In the genomic region with DNA sequence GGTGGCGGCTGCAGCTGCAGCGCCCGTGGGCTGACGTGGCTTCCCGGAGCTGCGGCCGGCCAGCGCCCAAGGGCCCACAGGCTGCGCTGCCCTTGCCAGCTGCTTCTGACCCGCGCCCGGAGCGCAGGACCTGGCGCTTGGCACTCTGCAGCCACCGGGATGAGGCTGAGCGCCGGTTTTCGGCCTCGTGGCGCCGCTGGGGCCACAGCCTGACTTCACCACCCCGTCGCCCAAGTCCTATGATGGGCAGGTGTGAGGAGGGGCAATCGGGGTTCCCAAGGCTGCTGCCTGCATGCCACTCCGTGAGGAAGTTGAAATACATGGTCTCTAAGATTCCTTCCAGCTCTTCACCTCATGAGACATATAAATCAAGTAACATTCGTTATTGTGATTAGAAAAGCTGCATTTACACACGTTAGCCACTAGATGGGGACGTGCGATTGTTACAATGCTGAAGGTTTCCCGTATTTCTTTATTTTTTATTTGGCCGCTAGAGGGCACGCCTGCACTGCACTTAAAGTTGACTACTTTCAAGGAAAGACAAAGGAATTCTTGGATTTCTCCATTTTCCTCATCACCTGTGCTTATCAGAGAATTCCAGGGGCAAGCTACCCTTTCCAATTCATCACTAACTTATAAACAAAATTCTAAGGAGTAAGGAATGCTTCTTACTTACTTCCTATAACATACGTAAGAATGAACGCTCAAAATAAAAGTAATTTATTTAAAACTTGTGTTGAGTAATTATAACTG, we compare ENCODE assay signal across 2 cellular contexts.
TF ChIP-seq lines count a peak whose summit lies in the region.

No MANE protein-coding gene starts in this region.

TF ChIP-seq in WTC11, 78 proteins besides CTCF, POLR2A, EP300 and RAD21 (continued from another document):
- TF ChIP-seq, protein P1, sequence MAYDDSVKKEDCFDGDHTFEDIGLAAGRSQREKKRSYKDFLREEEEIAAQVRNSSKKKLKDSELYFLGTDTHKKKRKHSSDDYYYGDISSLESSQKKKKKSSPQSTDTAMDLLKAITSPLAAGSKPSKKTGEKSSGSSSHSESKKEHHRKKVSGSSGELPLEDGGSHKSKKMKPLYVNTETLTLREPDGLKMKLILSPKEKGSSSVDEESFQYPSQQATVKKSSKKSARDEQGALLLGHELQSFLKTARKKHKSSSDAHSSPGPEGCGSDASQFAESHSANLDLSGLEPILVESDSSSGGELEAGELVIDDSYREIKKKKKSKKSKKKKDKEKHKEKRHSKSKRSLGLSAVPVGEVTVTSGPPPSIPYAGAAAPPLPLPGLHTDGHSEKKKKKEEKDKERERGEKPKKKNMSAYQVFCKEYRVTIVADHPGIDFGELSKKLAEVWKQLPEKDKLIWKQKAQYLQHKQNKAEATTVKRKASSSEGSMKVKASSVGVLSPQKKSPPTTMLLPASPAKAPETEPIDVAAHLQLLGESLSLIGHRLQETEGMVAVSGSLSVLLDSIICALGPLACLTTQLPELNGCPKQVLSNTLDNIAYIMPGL (CRISPR knock-in tag; IDR thresholded peaks at IDR 0.05): peak; percentile 10; the same call in 1 of the 2 replicates

TF ChIP-seq in neural cell, 6 proteins besides CTCF, POLR2A, EP300 and RAD21 (continued from another document):
- TF ChIP-seq, protein P2, sequence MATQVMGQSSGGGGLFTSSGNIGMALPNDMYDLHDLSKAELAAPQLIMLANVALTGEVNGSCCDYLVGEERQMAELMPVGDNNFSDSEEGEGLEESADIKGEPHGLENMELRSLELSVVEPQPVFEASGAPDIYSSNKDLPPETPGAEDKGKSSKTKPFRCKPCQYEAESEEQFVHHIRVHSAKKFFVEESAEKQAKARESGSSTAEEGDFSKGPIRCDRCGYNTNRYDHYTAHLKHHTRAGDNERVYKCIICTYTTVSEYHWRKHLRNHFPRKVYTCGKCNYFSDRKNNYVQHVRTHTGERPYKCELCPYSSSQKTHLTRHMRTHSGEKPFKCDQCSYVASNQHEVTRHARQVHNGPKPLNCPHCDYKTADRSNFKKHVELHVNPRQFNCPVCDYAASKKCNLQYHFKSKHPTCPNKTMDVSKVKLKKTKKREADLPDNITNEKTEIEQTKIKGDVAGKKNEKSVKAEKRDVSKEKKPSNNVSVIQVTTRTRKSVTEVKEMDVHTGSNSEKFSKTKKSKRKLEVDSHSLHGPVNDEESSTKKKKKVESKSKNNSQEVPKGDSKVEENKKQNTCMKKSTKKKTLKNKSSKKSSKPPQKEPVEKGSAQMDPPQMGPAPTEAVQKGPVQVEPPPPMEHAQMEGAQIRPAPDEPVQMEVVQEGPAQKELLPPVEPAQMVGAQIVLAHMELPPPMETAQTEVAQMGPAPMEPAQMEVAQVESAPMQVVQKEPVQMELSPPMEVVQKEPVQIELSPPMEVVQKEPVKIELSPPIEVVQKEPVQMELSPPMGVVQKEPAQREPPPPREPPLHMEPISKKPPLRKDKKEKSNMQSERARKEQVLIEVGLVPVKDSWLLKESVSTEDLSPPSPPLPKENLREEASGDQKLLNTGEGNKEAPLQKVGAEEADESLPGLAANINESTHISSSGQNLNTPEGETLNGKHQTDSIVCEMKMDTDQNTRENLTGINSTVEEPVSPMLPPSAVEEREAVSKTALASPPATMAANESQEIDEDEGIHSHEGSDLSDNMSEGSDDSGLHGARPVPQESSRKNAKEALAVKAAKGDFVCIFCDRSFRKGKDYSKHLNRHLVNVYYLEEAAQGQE (IDR thresholded peaks at IDR 0.05; ENCODE audit: borderline replicate concordance): peak; percentile 89
